ENCODE assay signal across 9 cellular contexts in genomic region chr2:47631840-47632398, GRCh38.
A peak's percentile ranks its signal among the peaks of the same experiment; 100 is the strongest.
DNase-seq lines count a peak whose midpoint lies in the region; ATAC-seq lines count a peak whose summit lies in the region.
"Had no signal": no experiment of that assay in that cellular context is flagged by ENCODE, and none has a peak within 500 bp of the region (broad histone marks: within the 10 kb centered on the region; RNA-seq: fewer than 3 reads in every experiment).

No MANE protein-coding gene starts in this region.

- DNase-seq in EH (ENCODE audit: low read depth) (peak; percentile 88), RPMI7951 (ENCODE audit: low read depth) (peak; percentile 79), fibroblast of gingiva (ENCODE audit: low read depth) (peak; percentile 71), posterior cingulate gyrus (peak in 8 of 10 donors; percentile 19 to 92 (median 56)), immature natural killer cell (no peak)
- no peak for DNase-seq in stimulated activated naive CD8-positive, alpha-beta T cell treated with anti-CD3 and anti-CD28 coated beads, Interleukin-15, Interleukin-2, amounts not matched to agents 100 U/mL and 50 U/mL, for 24 hours
- DNase-seq: NCI-H524 had no signal

- no peaks in the 10 kb centered on the region for H3K9me3 Mint-ChIP-seq in immature natural killer cell

- H3K36me3 Mint-ChIP-seq in immature natural killer cell: no peaks in the 10 kb centered on the region

- intact Hi-C loops in posterior cingulate gyrus (cut with DNase I): no loop called here

- ATAC-seq in HG03460 (IDR thresholded peaks at IDR 0.05; ENCODE audit: unreplicated experiment): no peak
- ATAC-seq in stimulated activated naive CD8-positive, alpha-beta T cell treated with anti-CD3 and anti-CD28 coated beads, Interleukin-15, Interleukin-2, amounts not matched to agents 100 U/mL and 50 U/mL, for 24 hours: no peak
- no peak for ATAC-seq in GM18519 (IDR thresholded peaks at IDR 0.05; ENCODE audit: low FRiP score, unreplicated experiment)

- no peak overlapping the region for H3K27ac Mint-ChIP-seq in immature natural killer cell

- no peak overlapping the region for H3K4me3 Mint-ChIP-seq in immature natural killer cell

- no peaks in the 10 kb centered on the region for H3K4me1 Mint-ChIP-seq in immature natural killer cell

- peaks cover 2 to 8% (median 3%) of the 10 kb centered on the region in 3 donors for H3K27me3 Mint-ChIP-seq in immature natural killer cell (ENCODE audit: low read depth in 3 of 3)

Comparison
In these comparisons a context has a peak if more than half of its experiments do, and no peak if none do; other contexts are left out.
1. DNase-seq: peak in EH (single experiment), RPMI7951 (single experiment), fibroblast of gingiva (single experiment) and posterior cingulate gyrus (8 of 10); none in immature natural killer cell (0 of 3) and stimulated activated naive CD8-positive, alpha-beta T cell treated with anti-CD3 and anti-CD28 coated beads, Interleukin-15, Interleukin-2, amounts not matched to agents 100 U/mL and 50 U/mL, for 24 hours (single experiment).